ENCODE assay signal across 8 cellular contexts in the genomic region with DNA sequence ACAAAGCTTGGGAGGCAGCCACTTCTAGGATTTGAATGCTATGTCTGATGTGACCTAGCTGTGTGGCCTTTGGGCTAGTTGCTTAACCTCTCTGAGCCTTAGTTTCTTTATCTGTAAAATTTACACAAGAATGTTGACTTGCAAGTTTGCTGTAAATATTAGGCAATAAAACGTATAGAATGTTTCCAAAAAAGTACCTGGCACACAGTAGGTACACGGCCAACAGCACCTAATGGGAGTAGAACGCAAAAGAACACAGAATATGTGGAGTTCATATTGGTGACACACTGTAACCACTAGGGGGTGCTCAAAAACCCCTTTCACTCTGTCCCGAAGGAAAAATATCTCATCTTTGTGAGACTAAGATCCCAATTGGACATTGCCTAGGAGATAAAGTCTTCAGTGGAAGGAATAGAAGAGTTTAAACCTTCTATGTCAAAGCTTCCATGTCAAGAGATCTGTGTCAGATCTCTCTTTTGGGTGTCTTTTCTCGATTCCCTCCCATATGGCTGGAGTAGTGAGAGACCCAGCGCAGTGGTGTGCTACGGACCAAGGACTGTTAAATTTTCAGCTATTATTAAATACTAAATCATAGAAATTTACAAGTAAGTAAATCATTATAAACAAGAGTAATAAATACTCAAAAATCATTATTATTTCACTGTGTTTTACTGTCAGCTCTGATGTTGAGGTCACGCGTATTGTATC.
DNase-seq lines count a peak whose midpoint lies in the region; ATAC-seq and TF ChIP-seq lines count a peak whose summit lies in the region.

No MANE protein-coding gene starts in this region.

- no peak overlapping the region for H3K9ac ChIP-seq in adipocyte (ENCODE audit: low read length)

- TF ChIP-seq CTCF in kidney epithelial cell (IDR thresholded peaks at IDR 0.05; ENCODE audit: insufficient read depth, low read length, poor library complexity, severe bottlenecking): peak; percentile 53

- H3K9me3 ChIP-seq in adipocyte (ENCODE audit: control insufficient read depth, low read length): no peaks in the 10 kb centered on the region

- H3K4me1 ChIP-seq in adipocyte (ENCODE audit: control insufficient read depth, insufficient read depth, low read length): peaks cover 20% of the 10 kb centered on the region

- H3K9me3 Mint-ChIP-seq in activated naive CD8-positive, alpha-beta T cell treated with anti-CD3 and anti-CD28 coated beads, Interleukin-2, amount 50 U/mL, for 24 hours: no peaks in the 10 kb centered on the region
- H3K9me3 Mint-ChIP-seq in activated naive CD8-positive, alpha-beta T cell treated with anti-CD3 and anti-CD28 coated beads for 36 hours: no peaks in the 10 kb centered on the region

- H3K4me3 ChIP-seq in adipocyte (ENCODE audit: low read length) (no peak overlapping the region), kidney epithelial cell (ENCODE audit: low read depth, low read length) (no peak overlapping the region)

- no peak overlapping the region for H3K4me3 Mint-ChIP-seq in activated naive CD8-positive, alpha-beta T cell treated with anti-CD3 and anti-CD28 coated beads, Interleukin-2, amount 50 U/mL, for 24 hours
- H3K4me3 Mint-ChIP-seq in activated naive CD8-positive, alpha-beta T cell treated with anti-CD3 and anti-CD28 coated beads for 36 hours: no peak overlapping the region

- peak; percentile 46 for ATAC-seq in activated naive CD8-positive, alpha-beta T cell treated with anti-CD3 and anti-CD28 coated beads, Interleukin-2, amount 50 U/mL, for 24 hours
- ATAC-seq in HG03354 (IDR thresholded peaks at IDR 0.05; ENCODE audit: poor library complexity, severe bottlenecking, unreplicated experiment) (peak; percentile 65), GM19023 (IDR thresholded peaks at IDR 0.05; ENCODE audit: unreplicated experiment) (no peak)

- H3K27me3 ChIP-seq in adipocyte (replicated peaks; ENCODE audit: control insufficient read depth, insufficient read depth, low read length) (peaks cover 38% of the 10 kb centered on the region), kidney epithelial cell (ENCODE audit: control insufficient read depth, insufficient read depth, low read length) (no peaks in the 10 kb centered on the region)

- no peaks in the 10 kb centered on the region for H3K36me3 Mint-ChIP-seq in activated naive CD8-positive, alpha-beta T cell treated with anti-CD3 and anti-CD28 coated beads, Interleukin-2, amount 50 U/mL, for 24 hours (ENCODE audit: low read depth)
- H3K36me3 Mint-ChIP-seq in activated naive CD8-positive, alpha-beta T cell treated with anti-CD3 and anti-CD28 coated beads for 36 hours: no peaks in the 10 kb centered on the region

- H3K4me1 Mint-ChIP-seq in activated naive CD8-positive, alpha-beta T cell treated with anti-CD3 and anti-CD28 coated beads, Interleukin-2, amount 50 U/mL, for 24 hours: no peaks in the 10 kb centered on the region
- H3K4me1 Mint-ChIP-seq in activated naive CD8-positive, alpha-beta T cell treated with anti-CD3 and anti-CD28 coated beads for 36 hours: no peaks in the 10 kb centered on the region

- DNase-seq in activated naive CD8-positive, alpha-beta T cell treated with anti-CD3 and anti-CD28 coated beads, Interleukin-2, amount 50 U/mL, for 24 hours: peak; percentile 8
- no peak for DNase-seq in activated naive CD8-positive, alpha-beta T cell treated with anti-CD3 and anti-CD28 coated beads for 36 hours
- DNase-seq in adipocyte (ENCODE audit: low read depth) (peak; percentile 74), kidney epithelial cell (ENCODE audit: low read depth) (no peak), DMS79 (lab: John Stamatoyannopoulos, UW) (no peak)
- no peak for DNase-seq in stimulated activated CD8-positive, alpha-beta memory T cell treated with anti-CD3 and anti-CD28 coated beads, Interleukin-4, amount 100 ng/mL, for 48 hours

- no peak overlapping the region for H3K27ac Mint-ChIP-seq in activated naive CD8-positive, alpha-beta T cell treated with anti-CD3 and anti-CD28 coated beads, Interleukin-2, amount 50 U/mL, for 24 hours
- no peak overlapping the region for H3K27ac Mint-ChIP-seq in activated naive CD8-positive, alpha-beta T cell treated with anti-CD3 and anti-CD28 coated beads for 36 hours

- no peaks in the 10 kb centered on the region for H3K36me3 ChIP-seq in adipocyte (ENCODE audit: control insufficient read depth, insufficient read depth, low read length, severe bottlenecking)
- H3K36me3 ChIP-seq in kidney epithelial cell (ENCODE audit: control insufficient read depth, insufficient read depth, low read length): no peaks in the 10 kb centered on the region

- peaks cover 12% of the 10 kb centered on the region for H3K27me3 Mint-ChIP-seq in activated naive CD8-positive, alpha-beta T cell treated with anti-CD3 and anti-CD28 coated beads, Interleukin-2, amount 50 U/mL, for 24 hours
- peaks cover 13% of the 10 kb centered on the region for H3K27me3 Mint-ChIP-seq in activated naive CD8-positive, alpha-beta T cell treated with anti-CD3 and anti-CD28 coated beads for 36 hours

Comparison
In these comparisons a context has a peak if more than half of its experiments do, and no peak if none do; other contexts are left out.
1. DNase-seq: peak in activated naive CD8-positive, alpha-beta T cell treated with anti-CD3 and anti-CD28 coated beads, Interleukin-2, amount 50 U/mL, for 24 hours (single experiment) and adipocyte (single experiment); none in activated naive CD8-positive, alpha-beta T cell treated with anti-CD3 and anti-CD28 coated beads for 36 hours (single experiment), kidney epithelial cell (single experiment), DMS79 (single experiment) and stimulated activated CD8-positive, alpha-beta memory T cell treated with anti-CD3 and anti-CD28 coated beads, Interleukin-4, amount 100 ng/mL, for 48 hours (single experiment).